1 cellular context compared by ENCODE assay signal in genomic region chr6:33686225-33686742, GRCh38.
TF ChIP-seq lines count a peak whose summit lies in the region.

No MANE protein-coding gene starts in this region.

TF ChIP-seq in HEK293, 187 proteins besides CTCF, POLR2A, EP300 and RAD21 (continued from another document):
- TF ChIP-seq ZNF639 (tag by site-specific recombination; IDR thresholded peaks at IDR 0.05) = peak; percentile 27; the same call in 1 of the 2 replicates
- TF ChIP-seq ZNF692 (tag by site-specific recombination; IDR thresholded peaks at IDR 0.05) = peak; percentile 94
- 0 out of 2 replicates have a peak, but pooled peaks have one; percentile 12 for TF ChIP-seq ZSCAN4 (tag by site-specific recombination; IDR thresholded peaks at IDR 0.05)
- no peak for TF ChIP-seq ZNF302 (tag by site-specific recombination; IDR thresholded peaks at IDR 0.05; ENCODE audit: low read depth)
- TF ChIP-seq ZFP69B (tag by site-specific recombination; IDR thresholded peaks at IDR 0.05) = peak; percentile 95
- TF ChIP-seq ZNF629 (tag by site-specific recombination; IDR thresholded peaks at IDR 0.05) = peak; percentile 68
- 0 out of 2 replicates have a peak, but pooled peaks have one; percentile 25 for TF ChIP-seq ZNF501 (tag by site-specific recombination; IDR thresholded peaks at IDR 0.05)
- no peak for TF ChIP-seq ZNF404 (tag by site-specific recombination; IDR thresholded peaks at IDR 0.05)
- TF ChIP-seq ZBTB44 (tag by site-specific recombination; IDR thresholded peaks at IDR 0.05) = 0 out of 2 replicates have a peak, but pooled peaks have one; percentile 22
- no peak for TF ChIP-seq ZNF623 (tag by site-specific recombination; IDR thresholded peaks at IDR 0.05)
- TF ChIP-seq SCRT2 (tag by site-specific recombination; IDR thresholded peaks at IDR 0.05) = no peak
- TF ChIP-seq ZNF600 (tag by site-specific recombination; IDR thresholded peaks at IDR 0.05) = peak; percentile 68
- TF ChIP-seq ZNF16 (tag by site-specific recombination; IDR thresholded peaks at IDR 0.05; ENCODE audit: low read depth) = no peak
TF ChIP-seq in HEK293: peak in this region for 9.
